ENCODE assay signal across 1 cellular context in the genomic region with DNA sequence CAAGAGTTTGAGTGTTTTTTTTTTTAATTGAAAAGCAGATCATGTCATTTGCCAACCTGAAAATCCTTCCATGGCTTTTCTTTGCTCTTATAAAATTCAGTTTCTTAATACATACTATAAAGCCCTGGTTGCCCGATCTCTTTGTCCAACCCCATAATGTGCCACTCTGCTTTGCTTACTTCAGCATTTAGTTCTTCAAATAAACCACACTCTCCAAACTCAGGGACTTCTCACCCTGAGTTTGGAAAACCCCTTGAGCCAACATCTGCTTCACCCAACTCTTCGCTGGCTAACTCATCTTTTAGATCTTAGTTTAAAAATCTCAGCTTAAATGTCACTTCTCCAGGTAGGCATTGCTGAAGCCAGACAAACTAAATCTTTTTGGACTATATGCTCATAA.
TF ChIP-seq lines count a peak whose summit lies in the region.

No MANE protein-coding gene starts in this region.

TF ChIP-seq in IMR-90, 13 proteins besides CTCF, POLR2A, EP300 and RAD21:
- TF ChIP-seq NFE2L2 (IDR thresholded peaks at IDR 0.05; ENCODE audit: low read depth, low read length) (no peak), MAFK (IDR thresholded peaks at IDR 0.05; ENCODE audit: low read depth, low read length) (0 out of 2 replicates have a peak, but pooled peaks have one; percentile 10)
